18 cellular contexts compared by ENCODE assay signal in genomic region chr1:221437924-221438323, GRCh38.
A peak's percentile ranks its signal among the peaks of the same experiment; 100 is the strongest.
DNase-seq lines count a peak whose midpoint lies in the region; ATAC-seq and TF ChIP-seq lines count a peak whose summit lies in the region.
"Had no signal": no experiment of that assay in that cellular context is flagged by ENCODE, and none has a peak within 500 bp of the region (broad histone marks: within the 10 kb centered on the region; RNA-seq: fewer than 3 reads in every experiment).

No MANE protein-coding gene starts in this region.

- DNase-seq in ELR (ENCODE audit: low read depth) (peak; percentile 97), PC-3 (peak; percentile 79), brain microvascular endothelial cell (peak; percentile 94), mesenchymal stem cell (peak; percentile 91), Ammon's horn (ENCODE audit: low spot score) (no peak), GM13977 (ENCODE audit: low spot score) (no peak)
- DNase-seq: activated CD8-positive, alpha-beta memory T cell treated with anti-CD3 and anti-CD28 coated beads for 24 hours; activated gamma-delta T cell treated with Interleukin-2 at 50 U/mL for 16 hours; left lung; NCI-H2081 treated with DMSO at 0.1 percent for 48 hours; NCI-H748 treated with DMSO at 0.1 percent for 48 hours; posterior cingulate gyrus; spleen; thyroid gland had no signal

- no peak overlapping the region for H3K14ac ChIP-seq in mesenchymal stem cell (ENCODE audit: low read length in 2 of 2)

- H3K27ac ChIP-seq in PC-3 (ENCODE audit: low read length) (peak overlapping the region; percentile 98), brain microvascular endothelial cell (peak overlapping the region; percentile 98), mesenchymal stem cell (ENCODE audit: low read length, poor library complexity, severe bottlenecking) (no peak overlapping the region)
- H3K27ac ChIP-seq: left lung, spleen, thyroid gland, VCaP had no signal

- H3K79me1 ChIP-seq in mesenchymal stem cell (replicated peaks; ENCODE audit: low read length, poor library complexity, severe bottlenecking), result no peaks in the 10 kb centered on the region

- H3K9me3 ChIP-seq in PC-3 (ENCODE audit: low read length), result no peaks in the 10 kb centered on the region
- H3K9me3 ChIP-seq in mesenchymal stem cell (ENCODE audit: control insufficient read depth, low read length), result no peaks in the 10 kb centered on the region
- H3K9me3 ChIP-seq: left lung, spleen, thyroid gland had no signal

- H2BK120ac ChIP-seq in mesenchymal stem cell (ENCODE audit: low read depth, low read length), result no peak overlapping the region

- H4K91ac ChIP-seq in mesenchymal stem cell (ENCODE audit: low read length), result no peak overlapping the region

- no peak overlapping the region for H2BK5ac ChIP-seq in mesenchymal stem cell (ENCODE audit: low read depth, low read length, poor library complexity, severe bottlenecking)

- H3K9ac ChIP-seq in PC-3 (ENCODE audit: low read length) (peak overlapping the region; percentile 91), mesenchymal stem cell (ENCODE audit: low read length) (no peak overlapping the region)

- no peaks in the 10 kb centered on the region for H4K20me1 ChIP-seq in PC-3 (ENCODE audit: low read length)

- H3F3A ChIP-seq in PC-3 (ENCODE audit: low read length, unreplicated experiment), result peaks cover 12% of the 10 kb centered on the region

- BruUV-seq in PC-3 (replicated peaks; lab: Mats Ljungman, UMichigan), result no TSS peak

- no peak overlapping the region for H2BK12ac ChIP-seq in mesenchymal stem cell (ENCODE audit: low read length in 2 of 2)

- H3K27me3 ChIP-seq in PC-3 (ENCODE audit: low read length) (no peaks in the 10 kb centered on the region), brain microvascular endothelial cell (replicated peaks) (no peaks in the 10 kb centered on the region), mesenchymal stem cell (ENCODE audit: control insufficient read depth in 1 of 2, insufficient read depth in 1 of 2, low read length in 2 of 2) (no peaks in the 10 kb centered on the region)
- H3K27me3 ChIP-seq: left lung, spleen, thyroid gland had no signal

- intact Hi-C loops in PC-3 (cut with micrococcal nuclease), result loop anchor here (5.0 to 10.0 kb wide), 4 partner anchors 221 to 446 kb away; no protein-coding TSS in a partner anchor

- TF ChIP-seq CTCF in PC-3 (conservative IDR thresholded peaks at IDR 0.05; ENCODE audit: low read depth, low read length), result no peak
- no peak for TF ChIP-seq CTCF in brain microvascular endothelial cell (IDR thresholded peaks at IDR 0.05; ENCODE audit: low read depth, low read length, missing control alignments)
- no peak for TF ChIP-seq CTCF in GM13977 (IDR thresholded peaks at IDR 0.05; ENCODE audit: extremely low read depth, insufficient read depth, missing control alignments)

- no peaks in the 10 kb centered on the region for H3K9me2 ChIP-seq in PC-3 (replicated peaks; ENCODE audit: low read length)

- no peaks in the 10 kb centered on the region for H3K36me3 ChIP-seq in PC-3 (ENCODE audit: low read depth, low read length)
- no peaks in the 10 kb centered on the region for H3K36me3 ChIP-seq in brain microvascular endothelial cell (replicated peaks)
- H3K36me3 ChIP-seq in mesenchymal stem cell (ENCODE audit: control insufficient read depth in 1 of 2, insufficient read depth in 2 of 2, low read depth in 1 of 2, low read length in 2 of 2), result no peaks in the 10 kb centered on the region
- H3K36me3 ChIP-seq: left lung, spleen, thyroid gland had no signal

- no peak overlapping the region for H4K8ac ChIP-seq in mesenchymal stem cell (ENCODE audit: low read length)

- ATAC-seq in PC-3, result no peak
- ATAC-seq in HG03460 (IDR thresholded peaks at IDR 0.05; ENCODE audit: unreplicated experiment), result no peak
- no peak for ATAC-seq in GM21737 (IDR thresholded peaks at IDR 0.05; ENCODE audit: unreplicated experiment)
- ATAC-seq: esophagus mucosa, left lung had no signal

- H3K4ac ChIP-seq in mesenchymal stem cell (ENCODE audit: low read depth in 1 of 2, low read length in 2 of 2), result no peak overlapping the region

- H3K18ac ChIP-seq in mesenchymal stem cell (ENCODE audit: low read depth in 1 of 2, low read length in 2 of 2), result no peak overlapping the region

- POLR2A ChIA-PET in PC-3 (lab: Charles Lee; ENCODE audit: unreplicated experiment), result no interaction called here

- in situ Hi-C loops in brain microvascular endothelial cell (cut with HindIII; ENCODE audit: low pct_ligation_motif_present, low sequenced_read_pairs), result loop anchor here (25.0 kb wide), 1 partner anchor 551 kb away; the partner anchor contains the start of gene HLX
- in situ Hi-C loops in GM13977 (cut with MboI; ENCODE audit: low pct_unique_long_range_greater_than_20kb, low sequenced_read_pairs, unreplicated experiment), result no loop called here

- H2BK15ac ChIP-seq in mesenchymal stem cell (ENCODE audit: low read depth, poor library complexity, severe bottlenecking), result no peak overlapping the region

- peaks cover 44% of the 10 kb centered on the region for H3K4me1 ChIP-seq in PC-3 (ENCODE audit: insufficient read depth, low read length)
- H3K4me1 ChIP-seq in mesenchymal stem cell (ENCODE audit: control insufficient read depth, insufficient read depth, low read depth, low read length), result peaks cover 1% of the 10 kb centered on the region

- H3K4me2 ChIP-seq in PC-3 (ENCODE audit: low read length) (peak overlapping the region; percentile 66; the same call in 1 of the 2 replicates), mesenchymal stem cell (ENCODE audit: low read length, poor library complexity, severe bottlenecking) (no peak overlapping the region)

- CTCF ChIA-PET in PC-3 (lab: Charles Lee), result no interaction called here

- H2AK5ac ChIP-seq in mesenchymal stem cell (ENCODE audit: low read length, severe bottlenecking), result no peak overlapping the region

- H3K79me2 ChIP-seq in PC-3 (ENCODE audit: low read length), result no peaks in the 10 kb centered on the region

- WGBS in mesenchymal stem cell, result 30% methylated on average over 3 of the region's 5 CpGs

- no peak overlapping the region for H3K4me3 ChIP-seq in PC-3 (ENCODE audit: low read length)
- no peak overlapping the region for H3K4me3 ChIP-seq in brain microvascular endothelial cell (ENCODE audit: low read depth, low read length)
- H3K4me3 ChIP-seq in mesenchymal stem cell (ENCODE audit: insufficient read depth in 1 of 2, low read depth in 1 of 2, low read length in 2 of 2), result no peak overlapping the region
- H3K4me3 ChIP-seq: left lung, spleen, thyroid gland had no signal

- H2AFZ ChIP-seq in PC-3 (ENCODE audit: low read length) (no peak overlapping the region), mesenchymal stem cell (ENCODE audit: low read depth, low read length) (no peak overlapping the region)

- no peak overlapping the region for H3K23ac ChIP-seq in mesenchymal stem cell (ENCODE audit: low read length in 2 of 2)

Comparison
In these comparisons a context has a peak if more than half of its experiments do, and no peak if none do; other contexts are left out.
1. DNase-seq: peak in ELR (single experiment), PC-3 (single experiment), brain microvascular endothelial cell (single experiment) and mesenchymal stem cell (single experiment); none in Ammon's horn (single experiment) and GM13977 (single experiment).